In genomic region chr9:83432104-83432627, GRCh38 we compare ENCODE assay signal across 1 cellular context.
TF ChIP-seq lines count a peak whose summit lies in the region.

No MANE protein-coding gene starts in this region.

TF ChIP-seq in HepG2, 621 proteins besides CTCF, POLR2A, EP300 and RAD21 (continued from another document and continues in another):
- TF ChIP-seq FOXC1 (CRISPR knock-in tag; IDR thresholded peaks at IDR 0.05; ENCODE audit: borderline replicate concordance): 0 out of 2 replicates have a peak, but pooled peaks have one; percentile 27
- 0 out of 2 replicates have a peak, but pooled peaks have one; percentile 31 for TF ChIP-seq STAT6 (CRISPR knock-in tag; IDR thresholded peaks at IDR 0.05; ENCODE audit: borderline replicate concordance)
- peak; percentile 92 for TF ChIP-seq TEAD3 (CRISPR knock-in tag; optimal IDR thresholded peaks at IDR 0.05; ENCODE audit: borderline replicate concordance)
- 0 out of 2 replicates have a peak, but pooled peaks have one; percentile 5 for TF ChIP-seq FOXK1 (CRISPR knock-in tag; IDR thresholded peaks at IDR 0.05; ENCODE audit: borderline replicate concordance, low read depth)
- TF ChIP-seq GATAD2A (CRISPR knock-in tag; IDR thresholded peaks at IDR 0.05): 0 out of 2 replicates have a peak, but pooled peaks have one; percentile 16
- no peak for TF ChIP-seq ZBTB44 (CRISPR knock-in tag; IDR thresholded peaks at IDR 0.05)
- peak; percentile 29; the same call in 1 of the 2 replicates for TF ChIP-seq ZFX (CRISPR knock-in tag; IDR thresholded peaks at IDR 0.05; ENCODE audit: low read depth)
- 0 out of 2 replicates have a peak, but pooled peaks have one; percentile 25 for TF ChIP-seq ZNF619 (CRISPR knock-in tag; IDR thresholded peaks at IDR 0.05)
- 0 out of 2 replicates have a peak, but pooled peaks have one; percentile 26 for TF ChIP-seq ZNF512 (CRISPR knock-in tag; IDR thresholded peaks at IDR 0.05)
- TF ChIP-seq NR2F6 (IDR thresholded peaks at IDR 0.05): no peak
- TF ChIP-seq NR2F6 (CRISPR knock-in tag; IDR thresholded peaks at IDR 0.05): 0 out of 2 replicates have a peak, but pooled peaks have one; percentile 19
- peak; percentile 33; the same call in 1 of the 2 replicates for TF ChIP-seq SALL1 (CRISPR knock-in tag; IDR thresholded peaks at IDR 0.05)
- TF ChIP-seq NKX3-1 (CRISPR knock-in tag; IDR thresholded peaks at IDR 0.05): no peak
- TF ChIP-seq ZFP91 (CRISPR knock-in tag; IDR thresholded peaks at IDR 0.05; ENCODE audit: borderline replicate concordance): peak; percentile 58; the same call in 1 of the 2 replicates
- no peak for TF ChIP-seq SAFB2 (CRISPR knock-in tag; IDR thresholded peaks at IDR 0.05; ENCODE audit: borderline replicate concordance, low read depth)
- no peak for TF ChIP-seq ATF7-NPFF (CRISPR knock-in tag; IDR thresholded peaks at IDR 0.05; ENCODE audit: low read depth)
- peak; percentile 37; the same call in 1 of the 2 replicates for TF ChIP-seq ARID4A (CRISPR knock-in tag; IDR thresholded peaks at IDR 0.05; ENCODE audit: borderline replicate concordance)
- 0 out of 2 replicates have a peak, but pooled peaks have one; percentile 24 for TF ChIP-seq KDM2A (CRISPR knock-in tag; IDR thresholded peaks at IDR 0.05; ENCODE audit: borderline replicate concordance, low read depth)
- 0 out of 2 replicates have a peak, but pooled peaks have one; percentile 34 for TF ChIP-seq KDM5B (CRISPR knock-in tag; IDR thresholded peaks at IDR 0.05; ENCODE audit: borderline replicate concordance)
- 0 out of 4 replicates have a peak, but pooled peaks of 1 of the 2 experiments have one; percentile 21 for TF ChIP-seq HMGXB4 (CRISPR knock-in tag; IDR thresholded peaks at IDR 0.05; ENCODE audit: borderline replicate concordance in 1 of 2, low read depth in 1 of 2)
- TF ChIP-seq PATZ1 (CRISPR knock-in tag; IDR thresholded peaks at IDR 0.05): peak; percentile 92
- TF ChIP-seq POGZ (CRISPR knock-in tag; IDR thresholded peaks at IDR 0.05): peak; percentile 24; the same call in 1 of the 2 replicates
- TF ChIP-seq ZBTB4 (CRISPR knock-in tag; IDR thresholded peaks at IDR 0.05; ENCODE audit: borderline replicate concordance): 0 out of 2 replicates have a peak, but pooled peaks have one; percentile 37
- no peak for TF ChIP-seq NR2F2 (IDR thresholded peaks at IDR 0.05; ENCODE audit: borderline replicate concordance, low read depth)
- no peak for TF ChIP-seq SNAPC2 (CRISPR knock-in tag; IDR thresholded peaks at IDR 0.05)
- peak; percentile 31; the same call in 1 of the 2 replicates for TF ChIP-seq ZNF788 (CRISPR knock-in tag; IDR thresholded peaks at IDR 0.05; ENCODE audit: borderline replicate concordance)
- 0 out of 2 replicates have a peak, but pooled peaks have one; percentile 31 for TF ChIP-seq ZNF574 (CRISPR knock-in tag; IDR thresholded peaks at IDR 0.05)
- TF ChIP-seq ZNF674 (CRISPR knock-in tag; IDR thresholded peaks at IDR 0.05; ENCODE audit: low read depth): no peak
- peak; percentile 55 for TF ChIP-seq BCL6 (CRISPR knock-in tag; IDR thresholded peaks at IDR 0.05)
- 0 out of 2 replicates have a peak, but pooled peaks have one; percentile 43 for TF ChIP-seq ZNF350 (CRISPR knock-in tag; IDR thresholded peaks at IDR 0.05; ENCODE audit: borderline replicate concordance, low read depth)
